In the genomic region with DNA sequence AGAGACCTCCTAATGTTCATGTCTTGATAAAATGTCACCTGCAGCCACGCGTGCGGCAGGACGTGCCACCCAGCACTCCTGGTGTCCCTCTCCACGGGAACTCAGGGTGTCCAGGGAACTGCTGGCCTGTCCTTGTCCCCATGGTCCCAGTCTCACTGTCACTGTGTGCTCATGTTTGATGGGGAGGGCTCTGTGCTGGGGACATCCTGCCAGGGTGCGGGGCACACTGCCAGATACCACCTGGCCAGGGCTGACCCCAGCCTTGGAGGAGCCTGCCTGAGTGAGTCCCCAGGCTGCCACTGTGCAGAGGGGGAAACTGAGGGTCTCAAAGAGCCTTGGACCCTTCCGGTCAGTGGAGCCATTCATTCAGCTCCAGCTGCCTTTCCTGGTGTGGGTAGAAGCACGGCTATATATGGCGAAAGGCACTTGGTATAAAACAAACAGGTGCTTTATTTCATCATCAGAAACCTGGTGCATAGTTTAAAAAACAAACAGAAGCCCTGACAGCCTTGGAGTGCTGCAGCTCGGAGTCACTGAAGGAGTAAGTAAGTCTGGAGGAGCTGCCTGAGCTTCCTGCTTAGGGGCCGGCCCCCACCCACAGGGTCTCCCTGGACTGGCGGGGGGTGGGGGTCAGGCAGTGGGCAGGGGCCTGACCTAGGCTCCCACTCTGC, we compare ENCODE assay signal across 10 cellular contexts. TPM values are rescaled to one million over a fixed set of nuclear protein-coding genes. Genes with fewer than 3 reads are reported as not detected.
DNase-seq lines count a peak whose midpoint lies in the region; ATAC-seq and TF ChIP-seq lines count a peak whose summit lies in the region.
"Had no signal": no experiment of that assay in that cellular context is flagged by ENCODE, and none has a peak within 500 bp of the region (broad histone marks: within the 10 kb centered on the region; RNA-seq: fewer than 3 reads in every experiment).

No MANE protein-coding gene starts in this region.

- peaks cover 0 to 40% of the 10 kb centered on the region in 2 donors for H3K4me1 ChIP-seq in right atrium auricular region
- H3K4me1 ChIP-seq in mucosa of rectum (ENCODE audit: control insufficient read depth in 2 of 2, insufficient read depth in 2 of 2, low read length in 2 of 2), result peaks cover 22 to 24% of the 10 kb centered on the region in 2 donors
- H3K4me1 ChIP-seq in aorta (ENCODE audit: control insufficient read depth in 1 of 2, insufficient read depth in 2 of 2, low read length in 2 of 2), result no peaks in the 10 kb centered on the region

- no peak for ATAC-seq in activated T-helper 17 cell treated with anti-CD3 and anti-CD28 coated beads, Interleukin-2, amount 50 U/mL, for 72 hours (replicated peaks)
- ATAC-seq in aorta (ENCODE audit: low FRiP score), result no peak
- ATAC-seq in GM21576 (IDR thresholded peaks at IDR 0.05; ENCODE audit: unreplicated experiment), result no peak

- DNase-seq in cardiac septum (ENCODE audit: low spot score) (peak; percentile 58), right atrium auricular region (ENCODE audit: low spot score) (no peak), aorta (peak; percentile 34 to 58), LoVo (ENCODE audit: low spot score) (no peak)
- no peak for DNase-seq in stimulated activated CD4-positive, alpha-beta T cell treated with anti-CD3 and anti-CD28 coated beads, Interleukin-4, amount 100 ng/mL, for 24 hours
- DNase-seq: NCI-H2081 had no signal

- H3K4me3 ChIP-seq in right atrium auricular region (no peak overlapping the region), mucosa of rectum (ENCODE audit: low read length in 2 of 2) (no peak overlapping the region), aorta (ENCODE audit: low read length in 2 of 2) (no peak overlapping the region)

- H3K9me3 ChIP-seq in right atrium auricular region (no peaks in the 10 kb centered on the region), mucosa of rectum (ENCODE audit: control insufficient read depth in 2 of 2, low read length in 2 of 2) (no peaks in the 10 kb centered on the region), aorta (ENCODE audit: control insufficient read depth, low read length) (no peaks in the 10 kb centered on the region)

- H3K27me3 ChIP-seq in right atrium auricular region (no peaks in the 10 kb centered on the region), mucosa of rectum (ENCODE audit: control insufficient read depth in 2 of 2, insufficient read depth in 2 of 2, low read length in 2 of 2) (no peaks in the 10 kb centered on the region), aorta (ENCODE audit: control insufficient read depth in 1 of 2, insufficient read depth in 2 of 2, low read length in 1 of 2) (no peaks in the 10 kb centered on the region)

- peaks cover 83% of the 10 kb centered on the region for H3K36me3 Mint-ChIP-seq in activated T-helper 17 cell treated with anti-CD3 and anti-CD28 coated beads, Interleukin-2, amount 50 U/mL, for 72 hours (ENCODE audit: low read depth)

- H3K4me3 Mint-ChIP-seq in activated T-helper 17 cell treated with anti-CD3 and anti-CD28 coated beads, Interleukin-2, amount 50 U/mL, for 72 hours, result peak overlapping the region; percentile 100
- H3K4me3 Mint-ChIP-seq: activated naive CD8-positive, alpha-beta T cell had no signal

- intact Hi-C loops in cardiac septum (cut with DNase I), result loop anchor here (5.0 kb wide), 1 partner anchor 88 kb away; a partner anchor contains a TSS
- intact Hi-C loops in aorta (cut with DNase I), result loop anchor here (5.0 to 10.0 kb wide), 2 partner anchors 165 to 168 kb away; no protein-coding TSS in a partner anchor

- no peaks in the 10 kb centered on the region for H3K27me3 Mint-ChIP-seq in activated T-helper 17 cell treated with anti-CD3 and anti-CD28 coated beads, Interleukin-2, amount 50 U/mL, for 72 hours
- H3K27me3 Mint-ChIP-seq: activated naive CD8-positive, alpha-beta T cell had no signal

- H3K27ac ChIP-seq in right atrium auricular region (peak overlapping the region in 1 of 2 donors; percentile 57), mucosa of rectum (ENCODE audit: low read depth in 2 of 2, low read length in 2 of 2) (peak overlapping the region; percentile 43 to 59), aorta (ENCODE audit: low read depth in 1 of 2, low read length in 2 of 2) (no peak overlapping the region)

- H3K27ac Mint-ChIP-seq in activated T-helper 17 cell treated with anti-CD3 and anti-CD28 coated beads, Interleukin-2, amount 50 U/mL, for 72 hours, result peak overlapping the region; percentile 76
- H3K27ac Mint-ChIP-seq: activated naive CD8-positive, alpha-beta T cell had no signal

- no peak overlapping the region for H3K9ac ChIP-seq in mucosa of rectum (ENCODE audit: low read depth in 1 of 2, low read length in 2 of 2)

- H3K9me3 Mint-ChIP-seq in activated T-helper 17 cell treated with anti-CD3 and anti-CD28 coated beads, Interleukin-2, amount 50 U/mL, for 72 hours, result no peaks in the 10 kb centered on the region

- TF ChIP-seq CTCF in right atrium auricular region (IDR thresholded peaks at IDR 0.05), result no peak

- 80 to 83% methylated on average over 12 of the region's 12 CpGs for WGBS in aorta, 2 donors

- H3K4me1 Mint-ChIP-seq in activated T-helper 17 cell treated with anti-CD3 and anti-CD28 coated beads, Interleukin-2, amount 50 U/mL, for 72 hours, result no peaks in the 10 kb centered on the region

- H3K36me3 ChIP-seq in right atrium auricular region, result peaks cover 61% of the 10 kb centered on the region
- peaks cover 41 to 48% of the 10 kb centered on the region in 2 donors for H3K36me3 ChIP-seq in mucosa of rectum (ENCODE audit: control insufficient read depth in 2 of 2, insufficient read depth in 2 of 2, low read length in 2 of 2)
- no peaks in the 10 kb centered on the region for H3K36me3 ChIP-seq in aorta (ENCODE audit: control insufficient read depth in 1 of 2, insufficient read depth in 2 of 2, low read length in 1 of 2)

RNA-seq across cellular contexts. Expression of a gene that starts 32.9 kb away (rescaled TPM):
- total RNA-seq in cardiac septum, result 16.1 TPM
- 10 to 100 TPM; 12.2 to 14.2 TPM for total RNA-seq in right atrium auricular region
- total RNA-seq in activated T-helper 17 cell treated with anti-CD3 and anti-CD28 coated beads, Interleukin-2, amount 50 U/mL, for 72 hours, result 10 to 100 TPM; 86.5 to 96.8 TPM
- 10 to 100 TPM; 15.0 to 15.5 TPM for total RNA-seq in aorta
- polyA plus RNA-seq in aorta, result 1 to 10 TPM; 8.0 to 8.5 TPM

RNA-seq across cellular contexts. Expression of a gene that starts 33.1 kb away (rescaled TPM):
- total RNA-seq in cardiac septum (13.5 TPM), right atrium auricular region (1 to 10 TPM; 7.0 to 8.2 TPM), aorta (10 to 100 TPM in 1 of 2 donors, 1 to 10 TPM in 1; 3.6 to 10.3 TPM)
- total RNA-seq in activated T-helper 17 cell treated with anti-CD3 and anti-CD28 coated beads, Interleukin-2, amount 50 U/mL, for 72 hours, result 1 to 10 TPM; 3.2 to 5.7 TPM
- 10 to 100 TPM in 1 of 2 donors, 1 to 10 TPM in 1; 4.1 to 10.8 TPM for polyA plus RNA-seq in aorta

Comparison
In these comparisons a context has a peak if more than half of its experiments do, and no peak if none do; other contexts are left out.
1. DNase-seq: peak in cardiac septum (single experiment) and aorta (2 of 2); none in right atrium auricular region (single experiment), stimulated activated CD4-positive, alpha-beta T cell treated with anti-CD3 and anti-CD28 coated beads, Interleukin-4, amount 100 ng/mL, for 24 hours (single experiment) and LoVo (single experiment).
2. H3K27ac ChIP-seq: peak in mucosa of rectum (2 of 2); none in aorta (0 of 2).